Comparison of ENCODE assay signal across 20 cellular contexts in the genomic region with DNA sequence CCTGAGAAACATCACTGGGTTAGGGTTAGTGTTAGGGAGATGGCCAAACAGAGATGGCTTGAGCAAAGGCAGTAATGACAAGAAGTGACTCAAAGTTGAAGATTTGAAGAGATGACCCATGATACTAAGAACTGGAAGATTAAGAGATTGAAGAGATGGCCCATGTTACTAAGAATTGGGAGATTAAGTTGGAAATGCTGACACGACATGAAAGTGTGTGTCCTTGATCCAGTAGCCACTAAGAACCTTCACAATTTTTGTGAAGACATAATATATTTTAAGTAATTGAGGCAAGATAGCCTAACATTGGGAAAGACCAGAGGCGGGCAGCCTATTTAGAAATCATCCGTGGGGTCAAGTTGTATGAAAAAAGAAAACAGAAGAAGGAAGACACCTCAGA.
DNase-seq lines count a peak whose midpoint lies in the region; ATAC-seq, FAIRE-seq and TF ChIP-seq lines count a peak whose summit lies in the region.
"Had no signal": no experiment of that assay in that cellular context is flagged by ENCODE, and none has a peak within 500 bp of the region (broad histone marks: within the 10 kb centered on the region; RNA-seq: fewer than 3 reads in every experiment).

No MANE protein-coding gene starts in this region.

- no peaks in the 10 kb centered on the region for H3K4me1 Mint-ChIP-seq in activated naive CD4-positive, alpha-beta T cell treated with anti-CD3 and anti-CD28 coated beads, Interleukin-2, amount 10 ng/mL, durations not matched to agents 7 days and 5 days
- H3K4me1 Mint-ChIP-seq: B cell had no signal

- BruUV-seq in K562 (replicated peaks; lab: Mats Ljungman, UMichigan) = no TSS peak

- H3K4me3 ChIP-seq in A549 (no peak overlapping the region), K562 (no peak overlapping the region)
- H3K4me3 ChIP-seq: BLaER1 treated with 17β-estradiol and CSF1 and Interleukin-3, amounts not matched to agents 10 nM and 100 nM; GM12878 had no signal

- DNase-seq in A549 (ENCODE audit: low read depth in 1 of 2, low spot score in 1 of 2) (no peak), GM12892 (ENCODE audit: insufficient read length) (no peak), K562 (ENCODE audit: extremely low read depth in 1 of 4, low spot score in 3 of 4) (no peak)
- no peak for DNase-seq in activated naive CD4-positive, alpha-beta T cell treated with anti-CD3 and anti-CD28 coated beads, Interleukin-2, amount 10 ng/mL, durations not matched to agents 7 days and 5 days
- no peak for DNase-seq in stimulated activated CD4-positive, alpha-beta T cell treated with anti-CD3 and anti-CD28 coated beads, Interleukin-2, amount 100 ng/mL, for 48 hours
- DNase-seq: 8988T; AML-193; Caco-2; Calu3; CD4-positive, alpha-beta T cell; CD8-positive, alpha-beta T cell; DMS79 treated with DMSO at 0.1 percent for 48 hours; GDM1 had no signal

- in situ Hi-C loops in K562 (cut with MboI) = no loop called here

- TF ChIP-seq POLR2A in A549 (IDR thresholded peaks at IDR 0.05; ENCODE audit: low read length) (no peak), GM12892 (IDR thresholded peaks at IDR 0.05; ENCODE audit: low read depth, low read length) (no peak), K562 (conservative IDR thresholded peaks at IDR 0.05) (no peak)

- H3K27ac ChIP-seq in A549 (no peak overlapping the region), K562 (ENCODE audit: extremely low read depth, low read depth, low read length) (no peak overlapping the region)
- H3K27ac ChIP-seq: BLaER1 treated with 17β-estradiol and CSF1 and Interleukin-3, amounts not matched to agents 10 nM and 100 nM; C4-2B had no signal

- H3K4me1 ChIP-seq in A549 (no peaks in the 10 kb centered on the region), K562 (replicated peaks in 1 of 2; ENCODE audit: control insufficient read depth in 2 of 2, insufficient read depth in 2 of 2, low read length in 2 of 2) (no peaks in the 10 kb centered on the region)
- H3K4me1 ChIP-seq: Caco-2 had no signal

- H3K27me3 Mint-ChIP-seq in activated naive CD4-positive, alpha-beta T cell treated with anti-CD3 and anti-CD28 coated beads, Interleukin-2, amount 10 ng/mL, durations not matched to agents 7 days and 5 days = no peaks in the 10 kb centered on the region
- H3K27me3 Mint-ChIP-seq: B cell had no signal

- CTCF ChIA-PET in A549 (lab: Yijun Ruan, JAX) (no interaction called here), K562 (lab: Yijun Ruan, JAX; ENCODE audit: low intra/inter-chr PET ratio) (no interaction called here)
- CTCF ChIA-PET in activated naive CD4-positive, alpha-beta T cell treated with anti-CD3 and anti-CD28 coated beads, Interleukin-2, amount 10 ng/mL, durations not matched to agents 7 days and 5 days (lab: Charles Lee) = no interaction called here

- TF ChIP-seq EP300 in A549 (IDR thresholded peaks at IDR 0.05) (no peak), K562 (IDR thresholded peaks at IDR 0.05; ENCODE audit: low read length) (no peak)

- FAIRE-seq in A549 (lab: Jason Lieb, UNC) (no peak), GM12892 (lab: Jason Lieb, UNC) (peak; percentile 56), K562 (lab: Jason Lieb, UNC) (no peak)
- FAIRE-seq: A204.1, D721Med, GM12878, GM19239 had no signal

- intact Hi-C loops in K562 (cut with micrococcal nuclease) = no loop called here

- H3K4me3 Mint-ChIP-seq in activated naive CD4-positive, alpha-beta T cell treated with anti-CD3 and anti-CD28 coated beads, Interleukin-2, amount 10 ng/mL, durations not matched to agents 7 days and 5 days = no peak overlapping the region
- H3K4me3 Mint-ChIP-seq: B cell; CD4-positive, alpha-beta T cell; CD8-positive, alpha-beta T cell had no signal

- H3K79me2 ChIP-seq in K562 (ENCODE audit: control insufficient read depth, insufficient read depth, low read length) = no peaks in the 10 kb centered on the region

- no peaks in the 10 kb centered on the region for H3K36me3 ChIP-seq in K562 (ENCODE audit: control insufficient read depth, insufficient read depth, low read length)
- H3K36me3 ChIP-seq: BLaER1 treated with 17β-estradiol and CSF1 and Interleukin-3, amounts not matched to agents 10 nM and 100 nM had no signal

- H3K27ac Mint-ChIP-seq in activated naive CD4-positive, alpha-beta T cell treated with anti-CD3 and anti-CD28 coated beads, Interleukin-2, amount 10 ng/mL, durations not matched to agents 7 days and 5 days = no peak overlapping the region
- H3K27ac Mint-ChIP-seq: B cell; CD4-positive, alpha-beta T cell; CD8-positive, alpha-beta T cell had no signal

- no peak overlapping the region for H2AFZ ChIP-seq in K562 (ENCODE audit: low read depth, low read length)

- H3K9me1 ChIP-seq in K562 (ENCODE audit: control insufficient read depth, insufficient read depth, low read length) = no peaks in the 10 kb centered on the region

- H3K9me3 ChIP-seq in A549 (no peaks in the 10 kb centered on the region), K562 (replicated peaks; ENCODE audit: control insufficient read depth, insufficient read depth, low read depth, low read length) (no peaks in the 10 kb centered on the region)
- H3K9me3 ChIP-seq: BLaER1 treated with 17β-estradiol and CSF1 and Interleukin-3, amounts not matched to agents 10 nM and 100 nM; Caco-2 had no signal

- H3K27me3 ChIP-seq in K562 (ENCODE audit: control insufficient read depth in 2 of 2, insufficient read depth in 2 of 2, low read length in 2 of 2) = no peaks in the 10 kb centered on the region
- H3K27me3 ChIP-seq: BLaER1 treated with 17β-estradiol and CSF1 and Interleukin-3, amounts not matched to agents 10 nM and 100 nM had no signal

- TF ChIP-seq RAD21 in A549 (conservative IDR thresholded peaks at IDR 0.05 in 1 of 2, IDR thresholded peaks at IDR 0.05 in 1 of 2) = no peak
- no peak for TF ChIP-seq RAD21 in K562 (CRISPR knock-in tag; conservative IDR thresholded peaks at IDR 0.05 in 1 of 2, IDR thresholded peaks at IDR 0.05 in 1 of 2)

- ATAC-seq in A549 (no peak), K562 (no peak)
- ATAC-seq: CD8-positive, alpha-beta T cell; GM12878 had no signal

- H3K9ac ChIP-seq in K562 (ENCODE audit: insufficient read depth in 1 of 2, low read depth in 2 of 2, low read length in 2 of 2) = no peak overlapping the region
- H3K9ac ChIP-seq: BLaER1 treated with 17β-estradiol and CSF1 and Interleukin-3, amounts not matched to agents 10 nM and 100 nM had no signal

- WGBS in A549 (ENCODE audit: missing lambda C conversion rate) = 21% methylated on average over 3 of the region's 3 CpGs
- 0% methylated on average over 3 of the region's 3 CpGs for WGBS in K562 (ENCODE audit: insufficient coverage, low coverage, missing lambda C conversion rate)

- no peaks in the 10 kb centered on the region for H3K36me3 Mint-ChIP-seq in activated naive CD4-positive, alpha-beta T cell treated with anti-CD3 and anti-CD28 coated beads, Interleukin-2, amount 10 ng/mL, durations not matched to agents 7 days and 5 days
- H3K36me3 Mint-ChIP-seq: CD8-positive, alpha-beta T cell had no signal

- no peaks in the 10 kb centered on the region for H3K9me3 Mint-ChIP-seq in activated naive CD4-positive, alpha-beta T cell treated with anti-CD3 and anti-CD28 coated beads, Interleukin-2, amount 10 ng/mL, durations not matched to agents 7 days and 5 days
- H3K9me3 Mint-ChIP-seq: CD4-positive, alpha-beta T cell; CD8-positive, alpha-beta T cell had no signal

- H3K4me2 ChIP-seq in A549 = no peak overlapping the region
- H3K4me2 ChIP-seq in K562 (ENCODE audit: insufficient read depth, low read length) = no peak overlapping the region
- H3K4me2 ChIP-seq: BLaER1 treated with 17β-estradiol and CSF1 and Interleukin-3, amounts not matched to agents 10 nM and 100 nM had no signal

- TF ChIP-seq CTCF in A549 (IDR thresholded peaks at IDR 0.05) (no peak), K562 (IDR thresholded peaks at IDR 0.05 in 2 of 3, conservative IDR thresholded peaks at IDR 0.05 in 1 of 3; ENCODE audit: insufficient read depth in 2 of 3, low read depth in 1 of 3, low read length in 3 of 3) (no peak)

- POLR2A ChIA-PET in A549 (lab: Yijun Ruan, JAX) (no interaction called here), K562 (lab: Yijun Ruan, JAX) (no interaction called here)

- H4K20me1 ChIP-seq in K562 (replicated peaks; ENCODE audit: control insufficient read depth, insufficient read depth, low read length) = no peaks in the 10 kb centered on the region
- H4K20me1 ChIP-seq: BLaER1 treated with 17β-estradiol and CSF1 and Interleukin-3, amounts not matched to agents 10 nM and 100 nM had no signal

TF ChIP-seq in A549, 52 proteins besides CTCF, POLR2A, EP300 and RAD21:
- TF ChIP-seq TFCP2L1 (CRISPR knock-in tag; IDR thresholded peaks at IDR 0.05) (no peak), MAFK (IDR thresholded peaks at IDR 0.05; ENCODE audit: partially characterized antibody) (peak; percentile 76), RCOR1 (IDR thresholded peaks at IDR 0.05; ENCODE audit: low read depth, low read length) (no peak)

TF ChIP-seq in K562, 482 proteins besides CTCF, POLR2A, EP300 and RAD21 (continues in another document):
- no peak for TF ChIP-seq SMARCC2 (IDR thresholded peaks at IDR 0.05; ENCODE audit: low read depth)
- TF ChIP-seq HNRNPH1 (optimal IDR thresholded peaks at IDR 0.05; ENCODE audit: low read depth, low read length) = no peak
- TF ChIP-seq GABPA (tag; conservative IDR thresholded peaks at IDR 0.05; ENCODE audit: low read depth) = no peak
- TF ChIP-seq, protein P1, sequence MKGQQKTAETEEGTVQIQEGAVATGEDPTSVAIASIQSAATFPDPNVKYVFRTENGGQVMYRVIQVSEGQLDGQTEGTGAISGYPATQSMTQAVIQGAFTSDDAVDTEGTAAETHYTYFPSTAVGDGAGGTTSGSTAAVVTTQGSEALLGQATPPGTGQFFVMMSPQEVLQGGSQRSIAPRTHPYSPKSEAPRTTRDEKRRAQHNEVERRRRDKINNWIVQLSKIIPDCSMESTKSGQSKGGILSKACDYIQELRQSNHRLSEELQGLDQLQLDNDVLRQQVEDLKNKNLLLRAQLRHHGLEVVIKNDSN (CRISPR knock-in tag; IDR thresholded peaks at IDR 0.05) = no peak
- no peak for TF ChIP-seq LARP7 (IDR thresholded peaks at IDR 0.05)
- no peak for TF ChIP-seq SIN3A (IDR thresholded peaks at IDR 0.05; ENCODE audit: borderline replicate concordance in 2 of 2, control insufficient read depth in 1 of 2, low read depth in 2 of 2, low read length in 2 of 2)
